In the genomic region with DNA sequence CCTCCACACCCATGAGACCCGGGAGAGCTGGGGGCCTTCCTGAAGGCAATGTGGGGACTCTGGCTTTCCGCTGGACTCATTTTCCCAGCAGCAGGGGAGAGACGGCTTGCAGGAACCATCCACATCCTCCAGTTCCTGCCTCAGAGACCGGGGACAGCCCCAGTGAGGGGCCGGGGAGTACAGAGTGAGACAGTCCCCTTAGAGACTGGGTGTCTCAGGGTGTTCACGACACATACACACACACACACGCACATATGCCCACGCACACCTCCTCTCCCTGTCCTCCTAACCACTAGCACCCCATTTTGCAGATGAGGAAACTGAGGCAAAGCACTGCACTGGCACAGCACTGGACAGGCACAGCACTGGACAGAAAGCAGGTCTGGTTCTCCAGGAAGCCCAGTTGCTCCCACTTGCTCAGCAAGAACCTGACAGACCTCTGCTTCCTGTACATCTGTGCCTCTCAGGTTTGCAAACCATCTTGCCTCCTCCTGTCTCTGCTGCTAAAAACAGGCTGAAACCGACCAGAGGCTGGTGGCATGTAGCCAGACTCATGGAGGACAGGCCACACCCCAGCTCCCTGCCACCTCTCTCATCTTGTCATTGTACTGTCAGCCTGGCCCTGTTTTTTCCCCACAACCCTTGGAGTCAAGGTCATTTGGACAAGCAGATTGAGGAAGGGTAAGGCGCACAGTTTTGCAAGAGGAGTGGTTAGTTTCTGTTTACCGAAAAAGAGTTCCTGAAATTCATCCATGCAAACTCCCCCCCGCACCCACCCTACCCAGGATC, we compare ENCODE assay signal across 8 cellular contexts. TPM values are rescaled to one million over a fixed set of nuclear protein-coding genes. Genes with fewer than 3 reads are reported as not detected.
A peak's percentile ranks its signal among the peaks of the same experiment; 100 is the strongest.
DNase-seq lines count a peak whose midpoint lies in the region; ATAC-seq and TF ChIP-seq lines count a peak whose summit lies in the region.

No MANE protein-coding gene starts in this region.

- DNase-seq in NK-92 (lab: John Stamatoyannopoulos, UW; ENCODE audit: unreplicated experiment) = peak; percentile 26
- no peak for DNase-seq in NK-92 treated with Interleukin-12 subunit alpha and Interleukin-12 subunit beta, amount 100 ng/mL, for 24 hours (lab: John Stamatoyannopoulos, UW)
- peak; percentile 57 for DNase-seq in activated gamma-delta T cell treated with anti-CD3 and anti-CD28 coated beads, Interleukin-2, amount 50 U/mL, for 16 hours (ENCODE audit: low read depth)
- DNase-seq in hepatocyte (ENCODE audit: low spot score) = peak; percentile 50
- DNase-seq in stimulated activated CD8-positive, alpha-beta memory T cell treated with anti-CD3 and anti-CD28 coated beads, Interleukin-7, amount 100 ng/mL, for 4 hours (ENCODE audit: low read depth in 2 of 2) = peak; percentile 51 to 57
- DNase-seq in foreskin melanocyte = no peak

- H3K27me3 ChIP-seq in OCI-LY1 (ENCODE audit: insufficient read depth, low read length) (no peaks in the 10 kb centered on the region), hepatocyte (no peaks in the 10 kb centered on the region)

- H2AFZ ChIP-seq in OCI-LY1 (ENCODE audit: low read length) (no peak overlapping the region), hepatocyte (no peak overlapping the region)

- H3F3A ChIP-seq in OCI-LY1 (ENCODE audit: insufficient read depth, low read length) = no peaks in the 10 kb centered on the region

- H3K79me2 ChIP-seq in OCI-LY1 (ENCODE audit: insufficient read depth, low read length) (no peaks in the 10 kb centered on the region), hepatocyte (no peaks in the 10 kb centered on the region)

- H4K20me1 ChIP-seq in OCI-LY1 (ENCODE audit: insufficient read depth, low read length) = no peaks in the 10 kb centered on the region
- H4K20me1 ChIP-seq in hepatocyte (ENCODE audit: insufficient read depth, poor library complexity, severe bottlenecking) = no peaks in the 10 kb centered on the region

- TF ChIP-seq CTCF in OCI-LY1 (IDR thresholded peaks at IDR 0.05; ENCODE audit: low read length) (no peak), hepatocyte (IDR thresholded peaks at IDR 0.05; ENCODE audit: poor library complexity) (no peak)

- peak; percentile 58 for ATAC-seq in HG03025 (IDR thresholded peaks at IDR 0.05; ENCODE audit: low FRiP score, unreplicated experiment)

- no peaks in the 10 kb centered on the region for H3K9me2 ChIP-seq in OCI-LY1 (ENCODE audit: low read depth, low read length)
- H3K9me2 ChIP-seq in hepatocyte (replicated peaks; ENCODE audit: insufficient read depth) = no peaks in the 10 kb centered on the region

- peak overlapping the region; percentile 97 for H3K27ac ChIP-seq in OCI-LY1 (ENCODE audit: low read depth, low read length, poor library complexity, severe bottlenecking)
- no peak overlapping the region for H3K27ac ChIP-seq in hepatocyte

- H3K4me3 ChIP-seq in OCI-LY1 (ENCODE audit: low read depth, low read length, poor library complexity, severe bottlenecking) (peak overlapping the region; percentile 17), hepatocyte (no peak overlapping the region)

- H3K9ac ChIP-seq in OCI-LY1 (ENCODE audit: low read length) = peak overlapping the region; percentile 57

- no peaks in the 10 kb centered on the region for H3K9me3 ChIP-seq in OCI-LY1 (ENCODE audit: low read length)
- H3K9me3 ChIP-seq in hepatocyte (ENCODE audit: low read depth) = no peaks in the 10 kb centered on the region

- peak overlapping the region; percentile 55 for H3K4me2 ChIP-seq in OCI-LY1 (ENCODE audit: low read length)
- H3K4me2 ChIP-seq in hepatocyte = no peak overlapping the region

- no peaks in the 10 kb centered on the region for H3K36me3 ChIP-seq in OCI-LY1 (ENCODE audit: insufficient read depth, low read length)
- no peaks in the 10 kb centered on the region for H3K36me3 ChIP-seq in hepatocyte (replicated peaks; ENCODE audit: insufficient read depth, low read depth)

- peaks cover 43% of the 10 kb centered on the region for H3K4me1 ChIP-seq in OCI-LY1 (ENCODE audit: insufficient read depth, low read length, severe bottlenecking)
- peaks cover 17% of the 10 kb centered on the region for H3K4me1 ChIP-seq in hepatocyte (ENCODE audit: insufficient read depth)

- 83% methylated on average over 12 of the region's 12 CpGs for WGBS in hepatocyte (ENCODE audit: low lambda C conversion rate, missing lambda C conversion rate)

RNA-seq across cellular contexts. Expression of gene C10orf105, which starts 8.0 kb away (rescaled TPM):
- total RNA-seq in hepatocyte = not detected in 2 replicates
- polyA plus RNA-seq in hepatocyte = 0.21 TPM in 1 of 2 replicates, not detected in the other

RNA-seq across cellular contexts. Expression of gene VSIR, which starts 45.7 kb away (rescaled TPM):
- 10.1 and 13.6 TPM in 2 replicates for total RNA-seq in hepatocyte
- 43.4 and 45.5 TPM in 2 replicates for polyA plus RNA-seq in hepatocyte

Comparison
In these comparisons a context has a peak if more than half of its experiments do, and no peak if none do; other contexts are left out.
1. DNase-seq: peak in NK-92 (single experiment), activated gamma-delta T cell treated with anti-CD3 and anti-CD28 coated beads, Interleukin-2, amount 50 U/mL, for 16 hours (single experiment), hepatocyte (single experiment) and stimulated activated CD8-positive, alpha-beta memory T cell treated with anti-CD3 and anti-CD28 coated beads, Interleukin-7, amount 100 ng/mL, for 4 hours (2 of 2); none in NK-92 treated with Interleukin-12 subunit alpha and Interleukin-12 subunit beta, amount 100 ng/mL, for 24 hours (single experiment) and foreskin melanocyte (single experiment).